ENCODE assay signal across 1 cellular context in the genomic region with DNA sequence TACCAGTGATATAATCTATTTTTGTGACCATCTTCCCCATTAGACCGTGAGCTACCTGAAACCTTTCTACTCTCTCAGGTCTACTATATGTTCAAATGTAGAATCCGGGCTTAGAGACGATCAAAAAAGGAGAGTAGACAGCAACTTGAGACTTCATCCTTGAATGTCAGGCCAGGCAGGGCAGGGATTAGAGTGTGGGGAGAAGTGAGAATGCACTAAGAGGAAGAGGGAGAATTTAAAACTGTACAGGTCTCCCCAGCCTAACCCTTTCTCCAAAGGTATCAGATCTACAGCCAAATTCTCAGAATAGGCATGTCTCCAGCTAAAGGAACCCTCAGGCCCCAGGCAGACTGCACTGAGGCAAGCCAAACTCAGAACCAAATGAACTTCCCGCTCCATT.
TF ChIP-seq lines count a peak whose summit lies in the region.

No MANE protein-coding gene starts in this region.

TF ChIP-seq in endothelial cell of umbilical vein, 7 proteins besides CTCF, POLR2A, EP300 and RAD21:
- TF ChIP-seq FOS (IDR thresholded peaks at IDR 0.05; ENCODE audit: borderline replicate concordance, insufficient read depth, low read length) = no peak
- no peak for TF ChIP-seq POLR2AphosphoS5 (IDR thresholded peaks at IDR 0.05; ENCODE audit: insufficient read depth, low read depth, low read length)
- TF ChIP-seq JUN (IDR thresholded peaks at IDR 0.05; ENCODE audit: borderline replicate concordance, insufficient read depth, insufficient read length, low read depth) = no peak
- TF ChIP-seq, protein P1, sequence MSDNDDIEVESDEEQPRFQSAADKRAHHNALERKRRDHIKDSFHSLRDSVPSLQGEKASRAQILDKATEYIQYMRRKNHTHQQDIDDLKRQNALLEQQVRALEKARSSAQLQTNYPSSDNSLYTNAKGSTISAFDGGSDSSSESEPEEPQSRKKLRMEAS (IDR thresholded peaks at IDR 0.05; ENCODE audit: insufficient read depth, insufficient read length) = no peak
- TF ChIP-seq EZH2 (IDR thresholded peaks at IDR 0.05; ENCODE audit: borderline replicate concordance, low read depth, low read length, severe bottlenecking) = no peak
